10 cellular contexts compared by ENCODE assay signal in the genomic region with DNA sequence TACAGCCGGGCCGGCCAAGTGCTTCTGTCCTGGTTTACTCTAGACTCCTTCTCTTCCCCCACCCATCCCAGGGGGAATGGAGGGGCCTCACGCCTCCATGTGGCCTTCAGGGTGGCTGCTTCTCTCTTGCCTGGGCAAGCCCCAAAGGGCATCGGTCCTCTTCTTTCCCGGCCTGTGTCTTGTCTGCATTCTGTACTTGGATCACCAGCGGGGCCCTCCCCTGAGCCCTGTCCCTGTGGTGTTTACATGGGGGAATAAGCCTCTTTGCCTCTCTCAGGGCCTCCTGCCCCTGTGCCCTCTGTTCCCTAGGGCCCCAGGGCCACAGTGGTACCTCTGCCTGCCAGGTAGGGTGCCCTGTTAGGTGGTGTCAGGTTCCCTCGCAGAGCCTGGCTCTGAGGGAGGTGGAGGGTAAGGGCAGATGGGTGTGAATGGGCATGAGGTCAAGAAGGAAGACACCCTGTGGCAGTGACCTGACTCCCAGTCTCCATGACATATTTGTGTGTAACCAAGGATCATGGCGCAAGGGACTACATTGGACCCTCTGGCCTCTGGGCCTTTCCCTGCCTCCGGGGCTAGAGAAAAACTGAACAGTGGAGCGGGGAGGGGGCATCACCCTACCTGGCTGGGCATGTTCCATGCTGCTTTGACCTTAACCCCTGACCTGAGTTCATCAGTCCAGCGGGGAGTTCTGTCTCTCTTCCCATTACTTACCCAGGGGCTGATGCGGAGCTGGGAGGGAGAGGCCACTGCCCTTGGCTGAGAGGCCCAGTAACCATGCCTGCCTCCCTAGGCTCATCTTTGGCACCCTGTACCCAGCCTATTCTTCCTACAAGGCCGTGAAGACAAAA. TPM values are rescaled to one million over a fixed set of nuclear protein-coding genes. Genes with fewer than 3 reads are reported as not detected.
DNase-seq lines count a peak whose midpoint lies in the region; ATAC-seq, FAIRE-seq and TF ChIP-seq lines count a peak whose summit lies in the region.
"Had no signal": no experiment of that assay in that cellular context is flagged by ENCODE, and none has a peak within 500 bp of the region (broad histone marks: within the 10 kb centered on the region; RNA-seq: fewer than 3 reads in every experiment).

No MANE protein-coding gene starts in this region.

- no peak for TF ChIP-seq POLR2A in erythroblast (IDR thresholded peaks at IDR 0.05; ENCODE audit: low read length)

- H3K9ac ChIP-seq in iPS-15b (ENCODE audit: low read depth, low read length), result no peak overlapping the region
- no peak overlapping the region for H3K9ac ChIP-seq in kidney (ENCODE audit: low read length in 2 of 2)

- peaks cover 7% of the 10 kb centered on the region for H3K4me1 Mint-ChIP-seq in activated T-cell treated with anti-CD3 and anti-CD28 coated beads, Interleukin-2, amount 50 U/mL, for 72 hours (ENCODE audit: low read depth)
- H3K4me1 Mint-ChIP-seq in stimulated activated effector memory CD8-positive, alpha-beta T cell treated with anti-CD3 and anti-CD28 coated beads, Interleukin-12 subunit alpha, Interleukin-12 subunit beta, amount 100 ng/mL, for 72 hours, result peaks cover 30% of the 10 kb centered on the region

- TF ChIP-seq CTCF in WERI-Rb-1 (IDR thresholded peaks at IDR 0.05; ENCODE audit: low read depth, low read length) (no peak), kidney (IDR thresholded peaks at IDR 0.05; ENCODE audit: borderline replicate concordance, extremely low read depth, insufficient read depth) (no peak)

- H3K36me3 ChIP-seq in WERI-Rb-1 (peaks cover 16% of the 10 kb centered on the region), iPS-15b (ENCODE audit: control insufficient read depth, insufficient read depth, low read length) (peaks cover 11% of the 10 kb centered on the region), kidney (ENCODE audit: control insufficient read depth in 1 of 2, insufficient read depth in 2 of 2, low read length in 2 of 2) (peaks cover 6 to 8% of the 10 kb centered on the region in 2 donors)

- ATAC-seq in activated T-cell treated with anti-CD3 and anti-CD28 coated beads, Interleukin-2, amount 50 U/mL, for 72 hours (replicated peaks in 1 of 2), result no peak
- ATAC-seq in stimulated activated effector memory CD8-positive, alpha-beta T cell treated with anti-CD3 and anti-CD28 coated beads, Interleukin-12 subunit alpha, Interleukin-12 subunit beta, amount 100 ng/mL, for 72 hours, result no peak
- no peak for ATAC-seq in esophagus mucosa
- ATAC-seq: body of pancreas had no signal

- H3K27ac ChIP-seq in WERI-Rb-1 (peak overlapping the region; percentile 33), kidney (ENCODE audit: low read depth in 2 of 2, low read length in 2 of 2) (no peak overlapping the region)
- H3K27ac ChIP-seq: body of pancreas had no signal

- H3K36me3 Mint-ChIP-seq in activated T-cell treated with anti-CD3 and anti-CD28 coated beads, Interleukin-2, amount 50 U/mL, for 72 hours (ENCODE audit: insufficient read depth in 2 of 2), result peaks cover 2 to 3% of the 10 kb centered on the region in 2 donors
- H3K36me3 Mint-ChIP-seq in stimulated activated effector memory CD8-positive, alpha-beta T cell treated with anti-CD3 and anti-CD28 coated beads, Interleukin-12 subunit alpha, Interleukin-12 subunit beta, amount 100 ng/mL, for 72 hours, result peaks cover 23% of the 10 kb centered on the region

- H3K27me3 Mint-ChIP-seq in activated T-cell treated with anti-CD3 and anti-CD28 coated beads, Interleukin-2, amount 50 U/mL, for 72 hours (ENCODE audit: low read depth), result no peaks in the 10 kb centered on the region

- H3K27me3 ChIP-seq in WERI-Rb-1 (ENCODE audit: insufficient read depth, low read depth, severe bottlenecking) (no peaks in the 10 kb centered on the region), iPS-15b (ENCODE audit: control insufficient read depth, insufficient read depth, low read length) (no peaks in the 10 kb centered on the region)
- H3K27me3 ChIP-seq: body of pancreas had no signal

- H3K27ac Mint-ChIP-seq in activated T-cell treated with anti-CD3 and anti-CD28 coated beads, Interleukin-2, amount 50 U/mL, for 72 hours, result no peak overlapping the region
- H3K27ac Mint-ChIP-seq in stimulated activated effector memory CD8-positive, alpha-beta T cell treated with anti-CD3 and anti-CD28 coated beads, Interleukin-12 subunit alpha, Interleukin-12 subunit beta, amount 100 ng/mL, for 72 hours, result no peak overlapping the region

- no peak for DNase-seq in activated T-cell treated with anti-CD3 and anti-CD28 coated beads, Interleukin-2, amount 50 U/mL, for 72 hours
- DNase-seq in activated T-cell treated with anti-CD3 and anti-CD28 coated beads for 4 hours, result no peak
- no peak for DNase-seq in WERI-Rb-1
- no peak for DNase-seq in stimulated activated effector memory CD8-positive, alpha-beta T cell treated with anti-CD3 and anti-CD28 coated beads, Interleukin-12 subunit alpha, Interleukin-12 subunit beta, amount 100 ng/mL, for 72 hours (ENCODE audit: low spot score in 2 of 2)
- no peak for DNase-seq in kidney
- no peak for DNase-seq in erythroblast (lab: John Stamatoyannopoulos, UW)
- DNase-seq: activated CD4-positive, alpha-beta T cell treated with anti-CD3 and anti-CD28 coated beads, Interleukin-2, amount 50 U/mL, for 4 hours; body of pancreas had no signal

- intact Hi-C loops in kidney (cut with DNase I), result no loop called here

- peak overlapping the region; percentile 72 to 77 for H3K4me3 Mint-ChIP-seq in activated T-cell treated with anti-CD3 and anti-CD28 coated beads, Interleukin-2, amount 50 U/mL, for 72 hours
- peak overlapping the region; percentile 71 for H3K4me3 Mint-ChIP-seq in stimulated activated effector memory CD8-positive, alpha-beta T cell treated with anti-CD3 and anti-CD28 coated beads, Interleukin-12 subunit alpha, Interleukin-12 subunit beta, amount 100 ng/mL, for 72 hours

- no peaks in the 10 kb centered on the region for H3K9me3 ChIP-seq in WERI-Rb-1 (ENCODE audit: severe bottlenecking)
- H3K9me3 ChIP-seq in iPS-15b (ENCODE audit: control insufficient read depth, insufficient read depth, low read length), result no peaks in the 10 kb centered on the region
- H3K9me3 ChIP-seq in kidney (ENCODE audit: control insufficient read depth in 1 of 2, low read length in 2 of 2), result no peaks in the 10 kb centered on the region
- H3K9me3 ChIP-seq: body of pancreas had no signal

- no peak for FAIRE-seq in kidney (lab: Jason Lieb, UNC)

- H3K9me3 Mint-ChIP-seq in activated T-cell treated with anti-CD3 and anti-CD28 coated beads, Interleukin-2, amount 50 U/mL, for 72 hours, result no peaks in the 10 kb centered on the region
- no peaks in the 10 kb centered on the region for H3K9me3 Mint-ChIP-seq in stimulated activated effector memory CD8-positive, alpha-beta T cell treated with anti-CD3 and anti-CD28 coated beads, Interleukin-12 subunit alpha, Interleukin-12 subunit beta, amount 100 ng/mL, for 72 hours

- H3K4me1 ChIP-seq in iPS-15b (ENCODE audit: control insufficient read depth, insufficient read depth, low read length), result peaks cover 7% of the 10 kb centered on the region
- H3K4me1 ChIP-seq in kidney (ENCODE audit: control insufficient read depth in 1 of 2, insufficient read depth in 1 of 2, low read depth in 1 of 2, low read length in 2 of 2), result peaks cover 0 to 7% of the 10 kb centered on the region in 2 donors

- H3K4me3 ChIP-seq in WERI-Rb-1 (ENCODE audit: low read depth, low read length), result peak overlapping the region; percentile 67
- peak overlapping the region; percentile 70 for H3K4me3 ChIP-seq in iPS-15b (ENCODE audit: low read depth, low read length)
- no peak overlapping the region for H3K4me3 ChIP-seq in kidney (ENCODE audit: low read length in 2 of 2)
- H3K4me3 ChIP-seq: body of pancreas had no signal

RNA-seq across cellular contexts. Expression of a gene that starts 1.6 kb away (rescaled TPM):
- total RNA-seq in activated T-cell treated with anti-CD3 and anti-CD28 coated beads, Interleukin-2, amount 50 U/mL, for 72 hours, result 10 to 100 TPM in 1 of 2 donors, 1 to 10 TPM in 1; 6.6 to 11.5 TPM
- total RNA-seq in kidney (1.9 TPM), esophagus mucosa (0.36 TPM)
- 8.8 TPM for polyA plus RNA-seq in kidney (ENCODE audit: insufficient read depth, low read depth, low replicate concordance)

RNA-seq across cellular contexts. Expression of a gene that starts 24.8 kb away (rescaled TPM):
- 100 to 1,000 TPM in 1 of 2 donors, 10 to 100 TPM in 1; 94.3 to 105 TPM for total RNA-seq in activated T-cell treated with anti-CD3 and anti-CD28 coated beads, Interleukin-2, amount 50 U/mL, for 72 hours
- total RNA-seq in kidney, result 68.6 TPM
- 65.8 TPM for polyA plus RNA-seq in kidney (ENCODE audit: insufficient read depth, low read depth, low replicate concordance)
- total RNA-seq in esophagus mucosa, result 35.1 TPM

Comparison
In these comparisons a context has a peak if more than half of its experiments do, and no peak if none do; other contexts are left out.
1. H3K4me3 ChIP-seq: peak in WERI-Rb-1 (single experiment) and iPS-15b (single experiment); none in kidney (0 of 2).